8 cellular contexts compared by ENCODE assay signal in genomic region chr6:43627008-43627825, GRCh38. TPM values are rescaled to one million over a fixed set of nuclear protein-coding genes. Genes with fewer than 3 reads are reported as not detected.
DNase-seq lines count a peak whose midpoint lies in the region; ATAC-seq and TF ChIP-seq lines count a peak whose summit lies in the region.

No MANE protein-coding gene starts in this region.

- peak overlapping the region; percentile 100 for H3K4me3 Mint-ChIP-seq in activated CD8-positive, alpha-beta memory T cell treated with anti-CD3 and anti-CD28 coated beads, Interleukin-2, amount 10 ng/mL, durations not matched to agents 7 days and 5 days
- H3K4me3 Mint-ChIP-seq in activated naive CD8-positive, alpha-beta T cell treated with anti-CD3 and anti-CD28 coated beads for 36 hours, result peak overlapping the region; percentile 61

- no peaks in the 10 kb centered on the region for H3K9me3 Mint-ChIP-seq in activated CD8-positive, alpha-beta memory T cell treated with anti-CD3 and anti-CD28 coated beads, Interleukin-2, amount 10 ng/mL, durations not matched to agents 7 days and 5 days (ENCODE audit: low read depth)
- no peaks in the 10 kb centered on the region for H3K9me3 Mint-ChIP-seq in activated naive CD8-positive, alpha-beta T cell treated with anti-CD3 and anti-CD28 coated beads for 36 hours

- H3K27me3 ChIP-seq in heart left ventricle, result no peaks in the 10 kb centered on the region
- H3K27me3 ChIP-seq in psoas muscle (ENCODE audit: insufficient read depth in 3 of 3, low read length in 2 of 3), result no peaks in the 10 kb centered on the region

- H3K27ac ChIP-seq in heart left ventricle (peak overlapping the region in 11 of 12 donors; percentile 43 to 100 (median 97)), psoas muscle (peak overlapping the region; percentile 95)

- ATAC-seq in activated CD8-positive, alpha-beta memory T cell treated with anti-CD3 and anti-CD28 coated beads, Interleukin-2, amount 10 ng/mL, durations not matched to agents 7 days and 5 days, result no peak
- peak in 3 of 4 donors; percentile 15 to 25 (median 18) for ATAC-seq in heart left ventricle
- peak in 3 of 4 donors; percentile 17 to 26 (median 26) for ATAC-seq in psoas muscle
- no peak for ATAC-seq in GM19452 (IDR thresholded peaks at IDR 0.05; ENCODE audit: unreplicated experiment)
- ATAC-seq in HG02840 (IDR thresholded peaks at IDR 0.05; ENCODE audit: low FRiP score, unreplicated experiment), result no peak

- peak overlapping the region; percentile 71 for H3K27ac Mint-ChIP-seq in activated CD8-positive, alpha-beta memory T cell treated with anti-CD3 and anti-CD28 coated beads, Interleukin-2, amount 10 ng/mL, durations not matched to agents 7 days and 5 days
- peak overlapping the region; percentile 83 for H3K27ac Mint-ChIP-seq in activated naive CD8-positive, alpha-beta T cell treated with anti-CD3 and anti-CD28 coated beads for 36 hours

- no peak for TF ChIP-seq POLR2A in heart left ventricle (IDR thresholded peaks at IDR 0.05)

- H3K36me3 ChIP-seq in heart left ventricle (peaks cover 2 to 45% (median 39%) of the 10 kb centered on the region in 9 donors), psoas muscle (ENCODE audit: insufficient read depth in 1 of 2, low read depth in 1 of 2) (peaks cover 3 to 46% of the 10 kb centered on the region in 2 donors)

- CTCF ChIA-PET in activated CD8-positive, alpha-beta memory T cell treated with anti-CD3 and anti-CD28 coated beads, Interleukin-2, amount 10 ng/mL, durations not matched to agents 7 days and 5 days (lab: Charles Lee), result interaction anchor here (1.0 kb wide), 1 partner anchor 52 kb away, joined by 3 read pairs; the partner anchor contains the start of genes POLH and XPO5

- H3K4me1 Mint-ChIP-seq in activated CD8-positive, alpha-beta memory T cell treated with anti-CD3 and anti-CD28 coated beads, Interleukin-2, amount 10 ng/mL, durations not matched to agents 7 days and 5 days, result peaks cover 43% of the 10 kb centered on the region
- peaks cover 34% of the 10 kb centered on the region for H3K4me1 Mint-ChIP-seq in activated naive CD8-positive, alpha-beta T cell treated with anti-CD3 and anti-CD28 coated beads for 36 hours

- H3K36me3 Mint-ChIP-seq in activated CD8-positive, alpha-beta memory T cell treated with anti-CD3 and anti-CD28 coated beads, Interleukin-2, amount 10 ng/mL, durations not matched to agents 7 days and 5 days, result peaks cover 44% of the 10 kb centered on the region
- peaks cover 19% of the 10 kb centered on the region for H3K36me3 Mint-ChIP-seq in activated naive CD8-positive, alpha-beta T cell treated with anti-CD3 and anti-CD28 coated beads for 36 hours

- 44 to 52% (median 49%) methylated on average over 5 of the region's 5 CpGs for WGBS in heart left ventricle, 4 donors
- 51 to 62% (median 62%) methylated on average over 5 of the region's 5 CpGs for WGBS in psoas muscle, 3 donors

- no peaks in the 10 kb centered on the region for H3K27me3 Mint-ChIP-seq in activated CD8-positive, alpha-beta memory T cell treated with anti-CD3 and anti-CD28 coated beads, Interleukin-2, amount 10 ng/mL, durations not matched to agents 7 days and 5 days
- H3K27me3 Mint-ChIP-seq in activated naive CD8-positive, alpha-beta T cell treated with anti-CD3 and anti-CD28 coated beads for 36 hours, result no peaks in the 10 kb centered on the region

- H3K4me1 ChIP-seq in heart left ventricle, result peaks cover 3 to 34% (median 26%) of the 10 kb centered on the region in 12 donors
- H3K4me1 ChIP-seq in psoas muscle, result peaks cover 26% of the 10 kb centered on the region

- H3K9me3 ChIP-seq in heart left ventricle, result no peaks in the 10 kb centered on the region
- H3K9me3 ChIP-seq in psoas muscle, result no peaks in the 10 kb centered on the region

- H3K4me3 ChIP-seq in heart left ventricle (peak overlapping the region in 8 of 12 donors; percentile 4 to 97 (median 70)), psoas muscle (peak overlapping the region; percentile 89)

- peak; percentile 61 for DNase-seq in activated CD8-positive, alpha-beta memory T cell treated with anti-CD3 and anti-CD28 coated beads, Interleukin-2, amount 10 ng/mL, durations not matched to agents 7 days and 5 days
- no peak for DNase-seq in activated CD8-positive, alpha-beta memory T cell treated with anti-CD3 and anti-CD28 coated beads, Interleukin-2, amount 50 U/mL, for 48 hours
- DNase-seq in NCI-H2107 (lab: John Stamatoyannopoulos, UW) (peak; percentile 10), heart left ventricle (peak in 4 of 5 donors; percentile 83 to 92 (median 86)), psoas muscle (peak; percentile 69 to 71)
- DNase-seq in activated naive CD8-positive, alpha-beta T cell treated with anti-CD3 and anti-CD28 coated beads for 36 hours, result no peak

- intact Hi-C loops in heart left ventricle (cut with DNase I) (no loop called here), psoas muscle (cut with DNase I) (loop anchor here in 1 of 2 donors (5.0 kb wide), 1 partner anchor 50 kb away; the partner anchor contains the start of genes POLH and XPO5)

- TF ChIP-seq CTCF in heart left ventricle (IDR thresholded peaks at IDR 0.05), result no peak
- TF ChIP-seq CTCF in psoas muscle (IDR thresholded peaks at IDR 0.05), result no peak

RNA-seq across cellular contexts. Expression of gene GTPBP2, which starts 1.8 kb away (rescaled TPM):
- 100 to 1,000 TPM; 117 to 130 TPM for total RNA-seq in activated CD8-positive, alpha-beta memory T cell treated with anti-CD3 and anti-CD28 coated beads, Interleukin-2, amount 10 ng/mL, durations not matched to agents 7 days and 5 days
- 10 to 100 TPM; 49.2 to 52.1 TPM for total RNA-seq in activated naive CD8-positive, alpha-beta T cell treated with anti-CD3 and anti-CD28 coated beads for 36 hours
- total RNA-seq in heart left ventricle, result 10 to 100 TPM; 16.6 to 37.1 (median 26.1) TPM
- polyA plus RNA-seq in heart left ventricle, result 10 to 100 TPM; 24.1 to 37.0 TPM
- 10 to 100 TPM; 32.8 to 43.8 (median 35.2) TPM for total RNA-seq in psoas muscle
- polyA plus RNA-seq in psoas muscle, result 10 to 100 TPM; 27.8 to 69.6 (median 33.9) TPM

RNA-seq across cellular contexts. Expression of gene MAD2L1BP, which starts 8.4 kb away (rescaled TPM):
- total RNA-seq in activated CD8-positive, alpha-beta memory T cell treated with anti-CD3 and anti-CD28 coated beads, Interleukin-2, amount 10 ng/mL, durations not matched to agents 7 days and 5 days, result 10 to 100 TPM; 37.9 to 41.1 TPM
- total RNA-seq in activated naive CD8-positive, alpha-beta T cell treated with anti-CD3 and anti-CD28 coated beads for 36 hours, result 10 to 100 TPM; 29.9 to 30.1 TPM
- total RNA-seq in heart left ventricle, result 10 to 100 TPM; 24.5 to 33.7 (median 26.6) TPM
- polyA plus RNA-seq in heart left ventricle, result 10 to 100 TPM; 19.8 to 38.6 TPM
- total RNA-seq in psoas muscle, result 10 to 100 TPM; 17.0 to 36.6 (median 26.1) TPM
- 10 to 100 TPM; 30.5 to 43.1 (median 31.6) TPM for polyA plus RNA-seq in psoas muscle

RNA-seq across cellular contexts. Expression of gene RSPH9, which starts 17.6 kb away (rescaled TPM):
- not detected for total RNA-seq in activated CD8-positive, alpha-beta memory T cell treated with anti-CD3 and anti-CD28 coated beads, Interleukin-2, amount 10 ng/mL, durations not matched to agents 7 days and 5 days
- not detected for total RNA-seq in activated naive CD8-positive, alpha-beta T cell treated with anti-CD3 and anti-CD28 coated beads for 36 hours
- total RNA-seq in heart left ventricle (under 1 TPM in 6 of 9 donors, not detected in 3; 0.09 to 0.18 (median 0.14) TPM), psoas muscle (under 1 TPM in 1 of 4 donors, not detected in 3; 0.11 TPM)
- polyA plus RNA-seq in heart left ventricle (under 1 TPM; 0.29 to 0.50 TPM), psoas muscle (under 1 TPM; 0.36 to 0.59 (median 0.51) TPM)

RNA-seq across cellular contexts. Expression of gene POLH, which starts 51.2 kb away (rescaled TPM):
- 10 to 100 TPM; 65.4 to 91.4 TPM for total RNA-seq in activated CD8-positive, alpha-beta memory T cell treated with anti-CD3 and anti-CD28 coated beads, Interleukin-2, amount 10 ng/mL, durations not matched to agents 7 days and 5 days
- total RNA-seq in activated naive CD8-positive, alpha-beta T cell treated with anti-CD3 and anti-CD28 coated beads for 36 hours, result 10 to 100 TPM; 23.4 to 30.1 TPM
- 10 to 100 TPM in 5 of 9 donors, 1 to 10 TPM in 4; 5.5 to 12.2 (median 10.1) TPM for total RNA-seq in heart left ventricle
- 1 to 10 TPM; 2.3 to 3.2 TPM for polyA plus RNA-seq in heart left ventricle
- 1 to 10 TPM; 3.6 to 6.4 (median 5.5) TPM for total RNA-seq in psoas muscle
- 1 to 10 TPM; 1.7 to 6.8 (median 1.9) TPM for polyA plus RNA-seq in psoas muscle

RNA-seq across cellular contexts. Expression of gene XPO5, which starts 51.4 kb away (rescaled TPM):
- total RNA-seq in activated CD8-positive, alpha-beta memory T cell treated with anti-CD3 and anti-CD28 coated beads, Interleukin-2, amount 10 ng/mL, durations not matched to agents 7 days and 5 days, result 100 to 1,000 TPM in 1 of 2 experiments, 10 to 100 TPM in 1; 83.2 to 105 TPM
- total RNA-seq in activated naive CD8-positive, alpha-beta T cell treated with anti-CD3 and anti-CD28 coated beads for 36 hours, result 100 to 1,000 TPM; 119 to 121 TPM
- 10 to 100 TPM; 11.8 to 22.4 (median 17.2) TPM for total RNA-seq in heart left ventricle
- 10 to 100 TPM in 1 of 2 donors, 1 to 10 TPM in 1; 6.0 to 12.7 TPM for polyA plus RNA-seq in heart left ventricle
- 10 to 100 TPM; 17.5 to 40.1 (median 20.1) TPM for total RNA-seq in psoas muscle
- 10 to 100 TPM; 12.3 to 21.7 (median 12.8) TPM for polyA plus RNA-seq in psoas muscle

Comparison
In these comparisons a context has a peak if more than half of its experiments do, and no peak if none do; other contexts are left out.
1. DNase-seq: peak in activated CD8-positive, alpha-beta memory T cell treated with anti-CD3 and anti-CD28 coated beads, Interleukin-2, amount 10 ng/mL, durations not matched to agents 7 days and 5 days (single experiment), NCI-H2107 (single experiment), heart left ventricle (4 of 5) and psoas muscle (2 of 2); none in activated CD8-positive, alpha-beta memory T cell treated with anti-CD3 and anti-CD28 coated beads, Interleukin-2, amount 50 U/mL, for 48 hours (single experiment) and activated naive CD8-positive, alpha-beta T cell treated with anti-CD3 and anti-CD28 coated beads for 36 hours (single experiment).
2. ATAC-seq: peak in heart left ventricle (3 of 4) and psoas muscle (3 of 4); none in activated CD8-positive, alpha-beta memory T cell treated with anti-CD3 and anti-CD28 coated beads, Interleukin-2, amount 10 ng/mL, durations not matched to agents 7 days and 5 days (single experiment), GM19452 (single experiment) and HG02840 (single experiment).